In the genomic region with DNA sequence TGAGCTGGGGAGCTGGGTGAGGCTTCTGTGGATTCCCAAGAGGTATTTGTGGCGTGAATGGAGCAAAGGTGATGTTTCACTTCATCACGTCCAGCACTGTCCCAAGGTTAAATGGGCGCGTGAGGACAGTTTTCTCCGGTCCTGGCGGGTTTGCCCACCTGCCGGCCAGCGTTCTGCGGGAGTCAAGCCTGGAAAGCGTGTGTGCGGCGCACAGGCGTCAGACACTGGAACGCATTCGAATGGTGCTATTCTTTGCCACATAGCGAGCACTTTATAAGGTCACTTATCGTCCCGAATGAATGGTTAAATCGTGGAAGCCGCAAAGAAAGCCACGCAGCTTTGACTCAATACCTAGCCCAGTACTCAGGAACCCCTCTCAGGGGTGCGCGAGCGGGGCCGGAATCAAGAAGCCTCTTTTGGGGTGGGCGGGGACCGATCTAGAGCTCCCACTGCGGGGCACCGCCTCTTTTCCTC, we compare ENCODE assay signal across 8 cellular contexts. TPM values are rescaled to one million over a fixed set of nuclear protein-coding genes. Genes with fewer than 3 reads are reported as not detected.
DNase-seq lines count a peak whose midpoint lies in the region; ATAC-seq and TF ChIP-seq lines count a peak whose summit lies in the region.

No MANE protein-coding gene starts in this region.

- intact Hi-C loops in lower leg skin (cut with DNase I; ENCODE audit: low total_unique reads): no loop called here

- peaks cover 12 to 14% of the 10 kb centered on the region in 2 donors for H3K36me3 Mint-ChIP-seq in activated T-cell treated with anti-CD3 and anti-CD28 coated beads, Interleukin-2, amount 50 U/mL, for 72 hours (ENCODE audit: insufficient read depth in 2 of 2)
- H3K36me3 Mint-ChIP-seq in activated naive CD8-positive, alpha-beta T cell treated with anti-CD3 and anti-CD28 coated beads, Interleukin-2, amount 50 U/mL, for 24 hours (ENCODE audit: low read depth): peaks cover 33% of the 10 kb centered on the region

- no peak for DNase-seq in activated T-cell treated with anti-CD3 and anti-CD28 coated beads, Interleukin-2, amount 50 U/mL, for 72 hours
- DNase-seq in activated T-cell treated with anti-CD3 and anti-CD28 coated beads for 4 hours: no peak
- no peak for DNase-seq in activated naive CD8-positive, alpha-beta T cell treated with anti-CD3 and anti-CD28 coated beads, Interleukin-2, amount 50 U/mL, for 24 hours
- peak in 1 of 2 donors; percentile 24 for DNase-seq in lower leg skin (ENCODE audit: low spot score in 2 of 2)
- DNase-seq in C1 segment of cervical spinal cord (lab: John Stamatoyannopoulos, UW): no peak
- DNase-seq in NCI-H1417 treated with DMSO at 0.1 percent for 48 hours (lab: John Stamatoyannopoulos, UW): no peak

- no peaks in the 10 kb centered on the region for H3K9me3 Mint-ChIP-seq in activated T-cell treated with anti-CD3 and anti-CD28 coated beads, Interleukin-2, amount 50 U/mL, for 72 hours
- no peaks in the 10 kb centered on the region for H3K9me3 Mint-ChIP-seq in activated naive CD8-positive, alpha-beta T cell treated with anti-CD3 and anti-CD28 coated beads, Interleukin-2, amount 50 U/mL, for 24 hours

- no peak for TF ChIP-seq CTCF in lower leg skin (IDR thresholded peaks at IDR 0.05)

- H3K4me3 Mint-ChIP-seq in activated T-cell treated with anti-CD3 and anti-CD28 coated beads, Interleukin-2, amount 50 U/mL, for 72 hours: peak overlapping the region; percentile 96 to 97
- peak overlapping the region; percentile 87 for H3K4me3 Mint-ChIP-seq in activated naive CD8-positive, alpha-beta T cell treated with anti-CD3 and anti-CD28 coated beads, Interleukin-2, amount 50 U/mL, for 24 hours

- no peaks in the 10 kb centered on the region for H3K36me3 ChIP-seq in urinary bladder (ENCODE audit: insufficient read depth)

- ATAC-seq in activated T-cell treated with anti-CD3 and anti-CD28 coated beads, Interleukin-2, amount 50 U/mL, for 72 hours (replicated peaks in 1 of 2): no peak
- no peak for ATAC-seq in activated naive CD8-positive, alpha-beta T cell treated with anti-CD3 and anti-CD28 coated beads, Interleukin-2, amount 50 U/mL, for 24 hours
- ATAC-seq in GM21528 (IDR thresholded peaks at IDR 0.05; ENCODE audit: low FRiP score, unreplicated experiment): no peak

- peaks cover 43% of the 10 kb centered on the region for H3K4me1 Mint-ChIP-seq in activated T-cell treated with anti-CD3 and anti-CD28 coated beads, Interleukin-2, amount 50 U/mL, for 72 hours (ENCODE audit: low read depth)
- H3K4me1 Mint-ChIP-seq in activated naive CD8-positive, alpha-beta T cell treated with anti-CD3 and anti-CD28 coated beads, Interleukin-2, amount 50 U/mL, for 24 hours: peaks cover 49% of the 10 kb centered on the region

- WGBS in lower leg skin, 2 donors: 6 to 9% methylated on average over 28 to 29 of the region's 29 CpGs
- 10% methylated on average over 29 of the region's 29 CpGs for WGBS in urinary bladder

- H3K4me3 ChIP-seq in lower leg skin (ENCODE audit: low read depth, poor library complexity, severe bottlenecking): peak overlapping the region; percentile 93
- peak overlapping the region; percentile 93 for H3K4me3 ChIP-seq in urinary bladder (ENCODE audit: low read depth, low read length)

- no peak for TF ChIP-seq POLR2A in lower leg skin (IDR thresholded peaks at IDR 0.05)

- H3K27ac ChIP-seq in urinary bladder (ENCODE audit: low read depth): no peak overlapping the region

- no peaks in the 10 kb centered on the region for H3K4me1 ChIP-seq in urinary bladder (ENCODE audit: insufficient read depth)

- H3K27ac Mint-ChIP-seq in activated T-cell treated with anti-CD3 and anti-CD28 coated beads, Interleukin-2, amount 50 U/mL, for 72 hours: no peak overlapping the region
- H3K27ac Mint-ChIP-seq in activated naive CD8-positive, alpha-beta T cell treated with anti-CD3 and anti-CD28 coated beads, Interleukin-2, amount 50 U/mL, for 24 hours: peak overlapping the region; percentile 81

- peaks cover 10% of the 10 kb centered on the region for H3K27me3 Mint-ChIP-seq in activated T-cell treated with anti-CD3 and anti-CD28 coated beads, Interleukin-2, amount 50 U/mL, for 72 hours (ENCODE audit: low read depth)
- peaks cover 10% of the 10 kb centered on the region for H3K27me3 Mint-ChIP-seq in activated naive CD8-positive, alpha-beta T cell treated with anti-CD3 and anti-CD28 coated beads, Interleukin-2, amount 50 U/mL, for 24 hours

RNA-seq across cellular contexts. Expression of a gene that starts 0.4 kb away (rescaled TPM):
- 100 to 1,000 TPM; 131 to 134 TPM for total RNA-seq in activated T-cell treated with anti-CD3 and anti-CD28 coated beads, Interleukin-2, amount 50 U/mL, for 72 hours
- total RNA-seq in lower leg skin: 10 to 100 TPM; 44.2 to 77.0 (median 54.2) TPM
- 49.0 TPM for total RNA-seq in urinary bladder
- 37.7 TPM for polyA plus RNA-seq in urinary bladder

RNA-seq across cellular contexts. Expression of a gene that starts 42.9 kb away (rescaled TPM):
- total RNA-seq in activated T-cell treated with anti-CD3 and anti-CD28 coated beads, Interleukin-2, amount 50 U/mL, for 72 hours: 10 to 100 TPM; 22.5 to 24.6 TPM
- 1 to 10 TPM; 3.3 to 5.8 (median 5.0) TPM for total RNA-seq in lower leg skin
- total RNA-seq in urinary bladder: 1.5 TPM
- polyA plus RNA-seq in urinary bladder: 0.60 TPM
